In the genomic region with DNA sequence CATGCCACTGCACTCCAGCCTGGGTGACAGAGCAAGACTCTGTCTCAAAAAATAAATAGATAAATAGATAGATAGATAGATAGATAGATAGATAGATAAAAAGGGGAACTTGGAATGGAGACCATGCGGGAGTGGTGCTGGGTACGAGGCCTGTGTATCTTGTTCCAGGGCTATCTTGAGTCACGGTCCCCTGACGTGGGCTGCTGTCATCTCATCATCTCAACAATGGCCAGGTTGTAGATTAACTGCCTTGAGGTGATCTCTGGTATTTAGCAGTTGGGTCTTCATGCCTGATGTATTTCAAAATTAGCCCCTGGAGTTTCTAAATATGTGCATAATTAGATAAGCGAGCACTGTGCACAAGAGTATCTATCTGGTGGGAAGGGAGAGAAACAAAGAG, we compare ENCODE assay signal across 8 cellular contexts.
"Had no signal": no experiment of that assay in that cellular context is flagged by ENCODE, and none has a peak within 500 bp of the region (broad histone marks: within the 10 kb centered on the region; RNA-seq: fewer than 3 reads in every experiment).

No MANE protein-coding gene starts in this region.

- H3K27ac ChIP-seq: HL-60, KMS-11 had no signal

- FAIRE-seq: HepG2, HTR-8/SVneo had no signal

- H3K27ac Mint-ChIP-seq: IgD-negative memory B cell had no signal

- ATAC-seq: HepG2 had no signal

- H3K36me3 Mint-ChIP-seq: IgD-negative memory B cell had no signal

- H3K9ac ChIP-seq: KMS-11 had no signal

- H3K27me3 Mint-ChIP-seq: IgD-negative memory B cell had no signal

- H3K4me1 Mint-ChIP-seq: IgD-negative memory B cell had no signal

- DNase-seq: IMR-90, KBM-7, KG1 had no signal

- H3K4me3 Mint-ChIP-seq: IgD-negative memory B cell had no signal

- H3K4me2 ChIP-seq: KMS-11 had no signal

- H3K9me3 Mint-ChIP-seq: IgD-negative memory B cell had no signal
